Comparison of ENCODE assay signal across 8 cellular contexts in genomic region chr3:141312359-141313090, GRCh38. TPM values are rescaled to one million over a fixed set of nuclear protein-coding genes. Genes with fewer than 3 reads are reported as not detected.
DNase-seq lines count a peak whose midpoint lies in the region; ATAC-seq and TF ChIP-seq lines count a peak whose summit lies in the region.

No MANE protein-coding gene starts in this region.

- H3K4me1 ChIP-seq in lung (ENCODE audit: control insufficient read depth in 2 of 2, insufficient read depth in 2 of 2, low read length in 2 of 2), result peaks cover 5 to 10% of the 10 kb centered on the region in 2 donors

- no peaks in the 10 kb centered on the region for H3K27me3 Mint-ChIP-seq in activated naive CD4-positive, alpha-beta T cell treated with anti-CD3 and anti-CD28 coated beads for 36 hours (ENCODE audit: low read depth)
- no peaks in the 10 kb centered on the region for H3K27me3 Mint-ChIP-seq in type B pancreatic cell

- peaks cover 12% of the 10 kb centered on the region for H3K36me3 Mint-ChIP-seq in activated naive CD4-positive, alpha-beta T cell treated with anti-CD3 and anti-CD28 coated beads for 36 hours (ENCODE audit: low read depth)
- no peaks in the 10 kb centered on the region for H3K36me3 Mint-ChIP-seq in type B pancreatic cell

- in situ Hi-C loops in astrocyte of the cerebellum (cut with HindIII; ENCODE audit: low sequenced_read_pairs), result no loop called here

- ATAC-seq in lung (ENCODE audit: insufficient read depth, low FRiP score), result no peak
- no peak for ATAC-seq in omental fat pad (ENCODE audit: low FRiP score)
- ATAC-seq in HG03025 (IDR thresholded peaks at IDR 0.05; ENCODE audit: low FRiP score, unreplicated experiment), result no peak

- H3K4me3 ChIP-seq in astrocyte of the cerebellum (ENCODE audit: low read depth, low read length) (peak overlapping the region; percentile 83), lung (peak overlapping the region; percentile 58)

- peak overlapping the region; percentile 98 for H3K27ac Mint-ChIP-seq in activated naive CD4-positive, alpha-beta T cell treated with anti-CD3 and anti-CD28 coated beads for 36 hours
- H3K27ac Mint-ChIP-seq in type B pancreatic cell, result peak overlapping the region; percentile 96

- H3K4me3 Mint-ChIP-seq in activated naive CD4-positive, alpha-beta T cell treated with anti-CD3 and anti-CD28 coated beads for 36 hours, result peak overlapping the region; percentile 100
- peak overlapping the region; percentile 99 for H3K4me3 Mint-ChIP-seq in type B pancreatic cell

- H3K27me3 ChIP-seq in lung (ENCODE audit: control insufficient read depth, insufficient read depth), result no peaks in the 10 kb centered on the region

- H3K9me3 Mint-ChIP-seq in activated naive CD4-positive, alpha-beta T cell treated with anti-CD3 and anti-CD28 coated beads for 36 hours, result no peaks in the 10 kb centered on the region
- peaks cover 4% of the 10 kb centered on the region for H3K9me3 Mint-ChIP-seq in type B pancreatic cell

- no peak for TF ChIP-seq CTCF in astrocyte of the cerebellum (IDR thresholded peaks at IDR 0.05; ENCODE audit: low read depth, low read length, missing control alignments)
- TF ChIP-seq CTCF in lung (IDR thresholded peaks at IDR 0.05; ENCODE audit: control extremely low read depth, extremely low read depth), result no peak
- TF ChIP-seq CTCF in type B pancreatic cell (conservative IDR thresholded peaks at IDR 0.05), result no peak
- no peak for TF ChIP-seq CTCF in omental fat pad (IDR thresholded peaks at IDR 0.05)

- intact Hi-C loops in activated naive CD4-positive, alpha-beta T cell treated with anti-CD3 and anti-CD28 coated beads for 36 hours (cut with micrococcal nuclease), result loop anchor here (5.0 kb wide), 1 partner anchor 335 kb away; no protein-coding TSS in a partner anchor

- CTCF ChIA-PET in activated naive CD4-positive, alpha-beta T cell treated with anti-CD3 and anti-CD28 coated beads for 36 hours (lab: Charles Lee), result interaction anchor here (0.6 to 17.7 kb wide), 25 partner anchors 8 to 331 kb away, joined by 3 to 415 read pairs (median 5); partner anchors contain the start of gene PXYLP1

- DNase-seq in activated naive CD4-positive, alpha-beta T cell treated with anti-CD3 and anti-CD28 coated beads for 36 hours, result no peak
- no peak for DNase-seq in activated naive CD4-positive, alpha-beta T cell treated with anti-CD3 and anti-CD28 coated beads, Interleukin-2, amount 50 U/mL, for 16 hours
- DNase-seq in astrocyte of the cerebellum (ENCODE audit: low read depth) (no peak), lung (ENCODE audit: low spot score) (no peak), type B pancreatic cell (ENCODE audit: extremely low spot score, unreplicated experiment) (no peak), omental fat pad (ENCODE audit: low spot score) (no peak), DMS153 (lab: John Stamatoyannopoulos, UW) (no peak)

- peaks cover 38% of the 10 kb centered on the region for H3K4me1 Mint-ChIP-seq in activated naive CD4-positive, alpha-beta T cell treated with anti-CD3 and anti-CD28 coated beads for 36 hours (ENCODE audit: low read depth)
- peaks cover 19% of the 10 kb centered on the region for H3K4me1 Mint-ChIP-seq in type B pancreatic cell (ENCODE audit: unreplicated experiment)

- H3K36me3 ChIP-seq in lung (ENCODE audit: control insufficient read depth in 2 of 2, insufficient read depth in 2 of 2, low read length in 2 of 2), result no peaks in the 10 kb centered on the region

- no peaks in the 10 kb centered on the region for H3K9me3 ChIP-seq in lung (ENCODE audit: control insufficient read depth in 2 of 2, insufficient read depth in 1 of 2, low read length in 1 of 2)

- WGBS in lung, 2 donors, result 90 to 93% methylated on average over 16 of the region's 16 CpGs

- peak overlapping the region in 1 of 2 donors; percentile 89 for H3K27ac ChIP-seq in lung (ENCODE audit: low read depth in 1 of 2, low read length in 1 of 2)

RNA-seq across cellular contexts. Expression of gene ZBTB38, which starts 55.8 kb away (rescaled TPM):
- 10 to 100 TPM; 16.3 to 18.6 TPM for total RNA-seq in activated naive CD4-positive, alpha-beta T cell treated with anti-CD3 and anti-CD28 coated beads for 36 hours
- total RNA-seq in lung, result 100 to 1,000 TPM in 1 of 2 donors, 10 to 100 TPM in 1; 83.0 to 111 TPM
- 10 to 100 TPM in 1 of 2 donors, 1 to 10 TPM in 1; 9.3 to 24.1 TPM for polyA plus RNA-seq in lung
- 29.4 and 35.4 TPM in 2 replicates for total RNA-seq in type B pancreatic cell (ENCODE audit: low replicate concordance)
- 100 to 1,000 TPM in 3 of 4 donors, 10 to 100 TPM in 1; 70.1 to 133 (median 108) TPM for total RNA-seq in omental fat pad
